ENCODE assay signal across 27 cellular contexts in the genomic region with DNA sequence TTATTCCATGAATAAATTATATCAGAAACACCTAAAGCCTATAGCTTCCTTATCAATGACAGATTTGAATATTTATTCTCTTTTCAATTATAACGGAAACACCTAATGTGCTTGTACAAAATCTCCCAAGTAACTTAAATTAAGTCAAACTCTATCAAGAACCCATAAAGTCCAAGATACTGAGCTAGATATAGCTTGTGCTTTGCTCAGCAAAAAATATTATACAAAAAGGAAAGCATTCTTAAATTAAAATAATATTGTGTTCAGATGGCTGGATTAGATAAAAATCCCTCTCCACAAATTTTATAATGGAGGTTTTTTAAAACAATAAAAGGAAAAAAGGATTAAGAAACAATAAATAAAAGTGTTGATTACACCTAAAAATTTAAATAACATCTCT.
"Had no signal": no experiment of that assay in that cellular context is flagged by ENCODE, and none has a peak within 500 bp of the region (broad histone marks: within the 10 kb centered on the region; RNA-seq: fewer than 3 reads in every experiment).

No MANE protein-coding gene starts in this region.

- ATAC-seq: activated CD4-positive, alpha-beta T cell treated with anti-CD3 and anti-CD28 coated beads for 36 hours; activated naive CD4-positive, alpha-beta T cell treated with anti-CD3 and anti-CD28 coated beads, Interleukin-2, amount 50 U/mL, for 72 hours; activated T-cell treated with anti-CD3 and anti-CD28 coated beads, Interleukin-2, amount 50 U/mL, for 72 hours; esophagus mucosa; gastrocnemius medialis; heart left ventricle had no signal

- DNase-seq: activated CD4-positive, alpha-beta memory T cell treated with anti-CD3 and anti-CD28 coated beads, Interleukin-2, amount 10 ng/mL, durations not matched to agents 7 days and 5 days; activated CD4-positive, alpha-beta T cell treated with anti-CD3 and anti-CD28 coated beads for 36 hours; activated CD4-positive, alpha-beta T cell treated with anti-CD3 and anti-CD28 coated beads, Interleukin-2, amount 10 ng/mL, durations not matched to agents 24 days and 14 days; activated CD4-positive, alpha-beta T cell treated with anti-CD3 and anti-CD28 coated beads, Interleukin-2, amount 50 U/mL, for 4 hours; activated CD4-positive, CD25-positive, alpha-beta regulatory T cell; activated CD4-positive, CD25-positive, alpha-beta regulatory T cell treated with anti-CD3 and anti-CD28 coated beads, Interleukin-2, amount 50 U/mL, for 72 hours; activated CD8-positive, alpha-beta memory T cell treated with anti-CD3 and anti-CD28 coated beads, Interleukin-2, amount 50 U/mL, for 48 hours; activated gamma-delta T cell; activated naive CD4-positive, alpha-beta T cell; activated naive CD4-positive, alpha-beta T cell treated with anti-CD3 and anti-CD28 coated beads, Interleukin-2, amount 10 ng/mL, durations not matched to agents 7 days and 5 days; activated naive CD8-positive, alpha-beta T cell treated with anti-CD3 and anti-CD28 coated beads, Interleukin-2, amount 10 ng/mL, durations not matched to agents 7 days and 5 days; activated T-cell treated with anti-CD3 and anti-CD28 coated beads for 4 hours; activated T-cell treated with anti-CD3 and anti-CD28 coated beads, Interleukin-2, amount 50 U/mL, for 24 hours; activated T-cell treated with anti-CD3 and anti-CD28 coated beads, Interleukin-2, amount 50 U/mL, for 72 hours; brain microvascular endothelial cell; dorsolateral prefrontal cortex; effector memory CD4-positive, alpha-beta T cell; endodermal cell; foreskin fibroblast; gastrocnemius medialis; glutamatergic neuron; heart left ventricle; T-helper 2 cell had no signal

- H3K9me3 ChIP-seq: gastrocnemius medialis, heart left ventricle had no signal

- FAIRE-seq: bronchial epithelial cell had no signal

- H3K36me3 ChIP-seq: brain microvascular endothelial cell had no signal

- H3K4me1 ChIP-seq: gastrocnemius medialis, heart left ventricle had no signal

- H3K4me3 ChIP-seq: coronary artery, dorsolateral prefrontal cortex, gastrocnemius medialis, heart left ventricle had no signal

- H3K27me3 ChIP-seq: brain microvascular endothelial cell, dorsolateral prefrontal cortex, gastrocnemius medialis, heart left ventricle had no signal

- H3K27ac ChIP-seq: brain microvascular endothelial cell, coronary artery, dorsolateral prefrontal cortex, gastrocnemius medialis, heart left ventricle had no signal
